24 cellular contexts compared by ENCODE assay signal in genomic region chr1:65269612-65270011, GRCh38.
"Had no signal": no experiment of that assay in that cellular context is flagged by ENCODE, and none has a peak within 500 bp of the region (broad histone marks: within the 10 kb centered on the region; RNA-seq: fewer than 3 reads in every experiment).

No MANE protein-coding gene starts in this region.

- H3K9me3 ChIP-seq: gastrocnemius medialis, lower lobe of right lung, ovary, psoas muscle, suprapubic skin, transverse colon, vagina had no signal

- DNase-seq: dorsolateral prefrontal cortex; effector CD8-positive, alpha-beta T cell; endodermal cell; foreskin fibroblast; gastrocnemius medialis; head of caudate nucleus; left ventricle myocardium superior; lower lobe of right lung; naive thymus-derived CD8-positive, alpha-beta T cell; nephron progenitor cell; nucleus accumbens; ovary; posterior cingulate gyrus; psoas muscle; right cardiac atrium; stimulated activated CD4-positive, alpha-beta T cell treated with anti-CD3 and anti-CD28 coated beads, Interleukin-15, amount 100 ng/mL, for 24 hours; stimulated activated CD4-positive, alpha-beta T cell treated with anti-CD3 and anti-CD28 coated beads, Interleukin-2, amount 100 ng/mL, for 48 hours; stimulated activated naive B cell treated with anti-CD40 and anti-IgM and Interleukin-4, amounts not matched to agents 10 μg/mL and 1 μg/mL and 100 μg/mL, for 72 hours; transverse colon had no signal

- H3K36me3 ChIP-seq: gastrocnemius medialis, lower lobe of right lung, ovary, suprapubic skin, transverse colon, vagina had no signal

- H3K27ac ChIP-seq: epithelial cell of prostate, gastrocnemius medialis, lower lobe of right lung, ovary, psoas muscle, skin epidermis, suprapubic skin, transverse colon, vagina had no signal

- H3K27me3 ChIP-seq: dorsolateral prefrontal cortex, ovary, vagina had no signal

- H3K4me3 ChIP-seq: dorsolateral prefrontal cortex, gastrocnemius medialis, lower lobe of right lung, ovary, psoas muscle, skin epidermis, suprapubic skin, transverse colon, vagina had no signal

- ATAC-seq: esophagus mucosa; gastrocnemius medialis; left ventricle myocardium superior; lower lobe of right lung; naive thymus-derived CD8-positive, alpha-beta T cell; psoas muscle; right cardiac atrium; stimulated activated naive B cell treated with anti-CD40 and anti-IgM and Interleukin-4, amounts not matched to agents 10 μg/mL and 1 μg/mL and 100 μg/mL, for 72 hours had no signal
